Comparison of ENCODE assay signal across 14 cellular contexts in the genomic region with DNA sequence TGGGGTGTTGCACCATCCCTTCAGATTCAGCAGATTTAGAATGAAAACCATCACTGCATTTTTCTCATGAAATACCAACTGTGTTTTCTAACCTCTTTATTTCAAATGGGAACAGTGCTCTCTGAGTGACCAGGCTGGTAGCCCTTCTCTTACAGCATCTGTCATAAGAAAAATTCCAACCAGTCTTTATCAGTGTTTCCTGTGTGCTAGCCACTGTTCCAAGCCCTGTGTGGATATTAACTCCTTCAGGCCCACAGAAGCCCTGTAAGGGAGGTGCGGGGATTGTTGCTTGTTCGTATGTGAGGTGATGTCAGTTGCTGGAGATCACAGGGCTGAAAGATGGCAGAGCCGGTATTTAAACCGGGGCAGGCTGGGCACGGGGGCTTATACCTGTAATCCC. TPM values are rescaled to one million over a fixed set of nuclear protein-coding genes. Genes with fewer than 3 reads are reported as not detected.
DNase-seq lines count a peak whose midpoint lies in the region; ATAC-seq and TF ChIP-seq lines count a peak whose summit lies in the region.
"Had no signal": no experiment of that assay in that cellular context is flagged by ENCODE, and none has a peak within 500 bp of the region (broad histone marks: within the 10 kb centered on the region; RNA-seq: fewer than 3 reads in every experiment).

No MANE protein-coding gene starts in this region.

- H2BK15ac ChIP-seq in mesenchymal stem cell (ENCODE audit: low read depth, poor library complexity, severe bottlenecking) = no peak overlapping the region

- H2AK5ac ChIP-seq in mesenchymal stem cell (ENCODE audit: low read length, severe bottlenecking) = no peak overlapping the region

- peak overlapping the region; percentile 23 for H2BK120ac ChIP-seq in mesenchymal stem cell (ENCODE audit: low read depth, low read length)

- H3K9me3 Mint-ChIP-seq in CD14-positive monocyte = peaks cover under 1 to 7% (median 4%) of the 10 kb centered on the region in 7 donors
- H3K9me3 Mint-ChIP-seq: activated naive CD4-positive, alpha-beta T cell treated with anti-CD3 and anti-CD28 coated beads, Interleukin-2, amount 50 U/mL, for 24 hours had no signal

- H3K27me3 Mint-ChIP-seq in T-helper 17 cell (no peaks in the 10 kb centered on the region), CD14-positive monocyte (ENCODE audit: low read depth in 3 of 3) (no peaks in the 10 kb centered on the region)
- H3K27me3 Mint-ChIP-seq: activated naive CD4-positive, alpha-beta T cell treated with anti-CD3 and anti-CD28 coated beads, Interleukin-2, amount 50 U/mL, for 24 hours had no signal

- H3K9ac ChIP-seq in fibroblast of lung (ENCODE audit: insufficient read depth, low read length) = no peak overlapping the region
- no peak overlapping the region for H3K9ac ChIP-seq in mesenchymal stem cell (ENCODE audit: low read length)
- H3K9ac ChIP-seq: BLaER1 had no signal

- no peak for TF ChIP-seq EP300 in transverse colon (IDR thresholded peaks at IDR 0.05; ENCODE audit: low read depth)

- H3K4me1 Mint-ChIP-seq in T-helper 17 cell (peaks cover 14% of the 10 kb centered on the region), CD14-positive monocyte (peaks cover 2% of the 10 kb centered on the region)

- no peak overlapping the region for H2AFZ ChIP-seq in fibroblast of lung (ENCODE audit: low read length)
- no peak overlapping the region for H2AFZ ChIP-seq in mesenchymal stem cell (ENCODE audit: low read depth, low read length)

- no peak overlapping the region for H4K91ac ChIP-seq in mesenchymal stem cell (ENCODE audit: low read length)

- intact Hi-C loops in transverse colon (cut with DNase I; ENCODE audit: low total_unique reads) = no loop called here
- intact Hi-C loops in CD14-positive monocyte (cut with micrococcal nuclease) = no loop called here

- H3K79me2 ChIP-seq in fibroblast of lung (ENCODE audit: control insufficient read depth, insufficient read depth, low read length) = peaks cover 4% of the 10 kb centered on the region

- no peak for DNase-seq in T-helper 17 cell
- peak; percentile 20 to 48 for DNase-seq in fibroblast of lung (ENCODE audit: low read depth in 2 of 2)
- peak; percentile 62 for DNase-seq in mesenchymal stem cell
- no peak for DNase-seq in transverse colon
- DNase-seq in CD14-positive monocyte (ENCODE audit: low spot score) = no peak
- no peak for DNase-seq in NCI-H2196 treated with DMSO at 0.1 percent for 48 hours (lab: John Stamatoyannopoulos, UW; ENCODE audit: unreplicated experiment)
- DNase-seq in NK-92 (lab: John Stamatoyannopoulos, UW; ENCODE audit: unreplicated experiment) = no peak
- DNase-seq: DND-41, erythroblast, NCI-H1930, pancreas had no signal

- H3K36me3 ChIP-seq in fibroblast of lung (ENCODE audit: control insufficient read depth, insufficient read depth, low read length) (peaks cover 2% of the 10 kb centered on the region), mesenchymal stem cell (ENCODE audit: control insufficient read depth in 1 of 2, insufficient read depth in 2 of 2, low read depth in 1 of 2, low read length in 2 of 2) (peaks cover 10 to 60% of the 10 kb centered on the region in 2 experiments), transverse colon (no peaks in the 10 kb centered on the region)

- no peaks in the 10 kb centered on the region for H4K20me1 ChIP-seq in fibroblast of lung (ENCODE audit: control insufficient read depth, extremely low read depth, insufficient read depth, low read length)

- H3K79me1 ChIP-seq in mesenchymal stem cell (replicated peaks; ENCODE audit: low read length, poor library complexity, severe bottlenecking) = peaks cover 15% of the 10 kb centered on the region

- H3K27me3 ChIP-seq in fibroblast of lung (ENCODE audit: control insufficient read depth, insufficient read depth, low read length) (no peaks in the 10 kb centered on the region), mesenchymal stem cell (ENCODE audit: control insufficient read depth in 1 of 2, insufficient read depth in 1 of 2, low read length in 2 of 2) (no peaks in the 10 kb centered on the region), transverse colon (no peaks in the 10 kb centered on the region)
- H3K27me3 ChIP-seq: BLaER1, pancreas had no signal

- H3K18ac ChIP-seq in mesenchymal stem cell (ENCODE audit: low read depth in 1 of 2, low read length in 2 of 2) = peak overlapping the region in 1 of 2 experiments; percentile 24

- no peak for TF ChIP-seq POLR2A in transverse colon (IDR thresholded peaks at IDR 0.05)

- H4K8ac ChIP-seq in mesenchymal stem cell (ENCODE audit: low read length) = no peak overlapping the region

- ATAC-seq in T-helper 17 cell = no peak
- ATAC-seq: activated CD4-positive, CD25-positive, alpha-beta regulatory T cell treated with anti-CD3 and anti-CD28 coated beads, Interleukin-2, amount 50 U/mL, for 24 hours; pancreas had no signal

- H3K4me2 ChIP-seq in fibroblast of lung (ENCODE audit: extremely low read depth, insufficient read depth, low read length) (no peak overlapping the region), mesenchymal stem cell (ENCODE audit: low read length, poor library complexity, severe bottlenecking) (no peak overlapping the region)
- H3K4me2 ChIP-seq: BLaER1 had no signal

- H3K23ac ChIP-seq in mesenchymal stem cell (ENCODE audit: low read length in 2 of 2) = no peak overlapping the region

- H2BK5ac ChIP-seq in mesenchymal stem cell (ENCODE audit: low read depth, low read length, poor library complexity, severe bottlenecking) = no peak overlapping the region

- H3K27ac Mint-ChIP-seq in T-helper 17 cell (peak overlapping the region; percentile 24), CD14-positive monocyte (peak overlapping the region in 1 of 7 donors; percentile 19)

- H3K27ac ChIP-seq in fibroblast of lung (ENCODE audit: insufficient read depth, low read length) (no peak overlapping the region), mesenchymal stem cell (ENCODE audit: low read length, poor library complexity, severe bottlenecking) (peak overlapping the region; percentile 11), transverse colon (peak overlapping the region in 3 of 4 donors; percentile 34 to 72 (median 34))
- H3K27ac ChIP-seq: BLaER1, pancreas had no signal

- H3K14ac ChIP-seq in mesenchymal stem cell (ENCODE audit: low read length in 2 of 2) = no peak overlapping the region

- H3K4me1 ChIP-seq in fibroblast of lung (ENCODE audit: control insufficient read depth, extremely low read depth, insufficient read depth, low read length) (no peaks in the 10 kb centered on the region), mesenchymal stem cell (ENCODE audit: control insufficient read depth, insufficient read depth, low read depth, low read length) (peaks cover 36% of the 10 kb centered on the region), transverse colon (peaks cover 0 to 37% (median 14%) of the 10 kb centered on the region in 4 donors)
- H3K4me1 ChIP-seq: BLaER1 had no signal

- 62% methylated on average over 5 of the region's 5 CpGs for WGBS in mesenchymal stem cell
- WGBS in transverse colon (ENCODE audit: low coverage in 1 of 2), 2 donors = 93% methylated on average over 5 of the region's 5 CpGs; no CpG with 5 or more reads in 1 of the 2 donors

- H3K4me3 ChIP-seq in fibroblast of lung (replicated peaks in 1 of 4; ENCODE audit: control extremely low read depth in 1 of 4, insufficient read depth in 1 of 4, low read depth in 3 of 4, low read length in 4 of 4) (no peak overlapping the region), mesenchymal stem cell (ENCODE audit: insufficient read depth in 1 of 2, low read depth in 1 of 2, low read length in 2 of 2) (no peak overlapping the region), transverse colon (no peak overlapping the region)
- H3K4me3 ChIP-seq: BLaER1, pancreas had no signal

- H3K36me3 Mint-ChIP-seq in T-helper 17 cell (ENCODE audit: low read depth) (peaks cover 2% of the 10 kb centered on the region), CD14-positive monocyte (peaks cover 43 to 74% of the 10 kb centered on the region in 2 donors)

- H2BK12ac ChIP-seq in mesenchymal stem cell (ENCODE audit: low read length in 2 of 2) = no peak overlapping the region

- H3K9me3 ChIP-seq in T-helper 17 cell (ENCODE audit: control insufficient read depth, low read length, poor library complexity, severe bottlenecking) (no peaks in the 10 kb centered on the region), fibroblast of lung (ENCODE audit: control insufficient read depth, insufficient read depth, low read depth, low read length) (no peaks in the 10 kb centered on the region), mesenchymal stem cell (ENCODE audit: control insufficient read depth, low read length) (no peaks in the 10 kb centered on the region), transverse colon (no peaks in the 10 kb centered on the region)
- H3K9me3 ChIP-seq: pancreas had no signal

- no peak overlapping the region for H3K4me3 Mint-ChIP-seq in T-helper 17 cell
- no peak overlapping the region for H3K4me3 Mint-ChIP-seq in CD14-positive monocyte
- H3K4me3 Mint-ChIP-seq: activated naive CD4-positive, alpha-beta T cell treated with anti-CD3 and anti-CD28 coated beads, Interleukin-2, amount 50 U/mL, for 24 hours had no signal

- TF ChIP-seq CTCF in fibroblast of lung (conservative IDR thresholded peaks at IDR 0.05 in 1 of 2, IDR thresholded peaks at IDR 0.05 in 1 of 2; ENCODE audit: low read depth in 1 of 2, low read length in 2 of 2) (no peak), transverse colon (IDR thresholded peaks at IDR 0.05) (no peak), CD14-positive monocyte (IDR thresholded peaks at IDR 0.05) (no peak)

- H3K4ac ChIP-seq in mesenchymal stem cell (ENCODE audit: low read depth in 1 of 2, low read length in 2 of 2) = no peak overlapping the region

- in situ Hi-C loops in transverse colon (cut with MboI; ENCODE audit: low pct_ligation_motif_present in 1 of 4, low pct_unique_long_range_greater_than_20kb in 1 of 4, low sequenced_read_pairs in 3 of 4) = no loop called here

RNA-seq across cellular contexts. Expression of a gene that starts 19.1 kb away (rescaled TPM):
- total RNA-seq in T-helper 17 cell (10 to 100 TPM; 16.1 to 19.2 TPM), fibroblast of lung (23.5 and 24.4 TPM in 2 replicates), transverse colon (10 to 100 TPM; 24.1 to 49.4 (median 26.7) TPM)
- polyA plus RNA-seq in fibroblast of lung (15.2 and 17.7 TPM in 2 replicates), CD14-positive monocyte (10 to 100 TPM in 1 of 2 donors, 1 to 10 TPM in 1; 8.6 to 15.9 TPM)
- 20.1 and 22.4 TPM in 2 replicates for polyA plus RNA-seq in fibroblast of lung (2012)
- polyA minus RNA-seq in fibroblast of lung (ENCODE audit: low replicate concordance) = 48.0 and 51.9 TPM in 2 replicates
- 30.1 TPM for polyA plus RNA-seq in mesenchymal stem cell (2013, experiment 1 of 2)
- polyA plus RNA-seq in mesenchymal stem cell (2013, experiment 2 of 2) = 29.4 TPM

RNA-seq across cellular contexts. Expression of a gene that starts 39.0 kb away (rescaled TPM):
- total RNA-seq in T-helper 17 cell = 1 to 10 TPM; 7.7 to 9.2 TPM
- 20.0 and 20.6 TPM in 2 replicates for total RNA-seq in fibroblast of lung
- 14.3 and 22.1 TPM in 2 replicates for polyA plus RNA-seq in fibroblast of lung
- polyA plus RNA-seq in fibroblast of lung (2012) = 16.8 and 23.7 TPM in 2 replicates
- 22.8 and 24.7 TPM in 2 replicates for polyA minus RNA-seq in fibroblast of lung (ENCODE audit: low replicate concordance)
- 34.8 TPM for polyA plus RNA-seq in mesenchymal stem cell (2013, experiment 1 of 2)
- polyA plus RNA-seq in mesenchymal stem cell (2013, experiment 2 of 2) = 35.0 TPM
- total RNA-seq in transverse colon = 10 to 100 TPM; 40.0 to 82.1 (median 52.6) TPM
- 1 to 10 TPM in 1 of 2 donors, under 1 TPM in 1; 0.15 to 1.2 TPM for polyA plus RNA-seq in CD14-positive monocyte

Comparison
In these comparisons a context has a peak if more than half of its experiments do, and no peak if none do; other contexts are left out.
1. DNase-seq: peak in fibroblast of lung (2 of 2) and mesenchymal stem cell (single experiment); none in T-helper 17 cell (0 of 3), transverse colon (single experiment), CD14-positive monocyte (single experiment), NCI-H2196 treated with DMSO at 0.1 percent for 48 hours (single experiment) and NK-92 (single experiment).